In genomic region chr7:137886706-137887105, GRCh38 we compare ENCODE assay signal across 20 cellular contexts. TPM values are rescaled to one million over a fixed set of nuclear protein-coding genes. Genes with fewer than 3 reads are reported as not detected.
DNase-seq lines count a peak whose midpoint lies in the region; ATAC-seq and TF ChIP-seq lines count a peak whose summit lies in the region.
"Had no signal": no experiment of that assay in that cellular context is flagged by ENCODE, and none has a peak within 500 bp of the region (broad histone marks: within the 10 kb centered on the region; RNA-seq: fewer than 3 reads in every experiment).

No MANE protein-coding gene starts in this region.

- H3K9ac ChIP-seq in smooth muscle cell (ENCODE audit: low read depth) = peak overlapping the region; percentile 31

- H2AFZ ChIP-seq in GM23338 = no peak overlapping the region
- H2AFZ ChIP-seq in smooth muscle cell (ENCODE audit: low read depth) = no peak overlapping the region

- 30% methylated on average over 3 of the region's 3 CpGs for WGBS in smooth muscle cell (ENCODE audit: low lambda C conversion rate)

- CTCF ChIA-PET in CD4-positive, alpha-beta T cell (lab: Charles Lee) = no interaction called here

- H3K27me3 ChIP-seq in GM23338 (ENCODE audit: insufficient read depth) (no peaks in the 10 kb centered on the region), smooth muscle cell (ENCODE audit: low read depth) (no peaks in the 10 kb centered on the region)
- H3K27me3 ChIP-seq in CD4-positive, alpha-beta T cell (ENCODE audit: control insufficient read depth, insufficient read depth, low read length) = no peaks in the 10 kb centered on the region
- H3K27me3 ChIP-seq: heart right ventricle, testis had no signal

- H3K27ac ChIP-seq in GM23338 (ENCODE audit: low read depth) (peak overlapping the region; percentile 85; the same call in 1 of the 2 replicates), smooth muscle cell (ENCODE audit: low read depth) (peak overlapping the region; percentile 69)
- no peak overlapping the region for H3K27ac ChIP-seq in CD4-positive, alpha-beta T cell (ENCODE audit: low read depth, low read length)
- H3K27ac ChIP-seq: C4-2B, lower lobe of right lung had no signal

- H4K20me1 ChIP-seq in GM23338 (replicated peaks; ENCODE audit: insufficient read depth) = 0 out of 2 replicates have a peak, but pooled peaks cover 5% of the 10 kb centered on the region
- no peaks in the 10 kb centered on the region for H4K20me1 ChIP-seq in smooth muscle cell (ENCODE audit: low read depth)

- peaks cover 19% of the 10 kb centered on the region for H3K4me1 Mint-ChIP-seq in GM23338
- peaks cover 31% of the 10 kb centered on the region for H3K4me1 Mint-ChIP-seq in activated naive CD8-positive, alpha-beta T cell treated with anti-CD3 and anti-CD28 coated beads, Interleukin-2, amount 50 U/mL, for 24 hours
- no peaks in the 10 kb centered on the region for H3K4me1 Mint-ChIP-seq in CD4-positive, alpha-beta T cell (ENCODE audit: low read depth)

- peak overlapping the region; percentile 90; the same call in 1 of the 2 replicates for H3K27ac Mint-ChIP-seq in GM23338
- H3K27ac Mint-ChIP-seq in activated naive CD8-positive, alpha-beta T cell treated with anti-CD3 and anti-CD28 coated beads, Interleukin-2, amount 50 U/mL, for 24 hours = peak overlapping the region; percentile 39
- H3K27ac Mint-ChIP-seq in CD4-positive, alpha-beta T cell = no peak overlapping the region
- H3K27ac Mint-ChIP-seq: activated CD4-positive, alpha-beta T cell treated with anti-CD3 and anti-CD28 coated beads, Interleukin-2, amount 10 ng/mL, durations not matched to agents 7 days and 5 days had no signal

- peaks cover 4% of the 10 kb centered on the region; the same call in 2 of the 3 replicates for H3K9me3 Mint-ChIP-seq in GM23338
- no peaks in the 10 kb centered on the region for H3K9me3 Mint-ChIP-seq in activated naive CD8-positive, alpha-beta T cell treated with anti-CD3 and anti-CD28 coated beads, Interleukin-2, amount 50 U/mL, for 24 hours
- H3K9me3 Mint-ChIP-seq in CD4-positive, alpha-beta T cell = no peaks in the 10 kb centered on the region
- H3K9me3 Mint-ChIP-seq: activated CD4-positive, alpha-beta T cell treated with anti-CD3 and anti-CD28 coated beads, Interleukin-2, amount 10 ng/mL, durations not matched to agents 7 days and 5 days had no signal

- H3K4me1 ChIP-seq in GM23338 (ENCODE audit: insufficient read depth) (peaks cover 15% of the 10 kb centered on the region), smooth muscle cell (ENCODE audit: low read depth) (peaks cover 14% of the 10 kb centered on the region)
- H3K4me1 ChIP-seq: lower lobe of right lung, testis had no signal

- ATAC-seq in GM23338 (peak; percentile 56), HG02588 (IDR thresholded peaks at IDR 0.05; ENCODE audit: unreplicated experiment) (no peak)
- ATAC-seq in activated naive CD8-positive, alpha-beta T cell treated with anti-CD3 and anti-CD28 coated beads, Interleukin-2, amount 50 U/mL, for 24 hours = no peak
- ATAC-seq in CD4-positive, alpha-beta T cell (ENCODE audit: poor library complexity) = no peak
- ATAC-seq: esophagus mucosa, lower lobe of right lung had no signal

- H3F3A ChIP-seq in GM23338 (replicated peaks; ENCODE audit: low read depth) = no peaks in the 10 kb centered on the region
- H3F3A ChIP-seq in smooth muscle cell (ENCODE audit: low read depth) = peaks cover 4% of the 10 kb centered on the region

- no peaks in the 10 kb centered on the region for H3K9me3 ChIP-seq in smooth muscle cell (replicated peaks; ENCODE audit: low read depth)
- no peaks in the 10 kb centered on the region for H3K9me3 ChIP-seq in CD4-positive, alpha-beta T cell (ENCODE audit: control insufficient read depth, low read length)
- H3K9me3 ChIP-seq: lower lobe of right lung, testis had no signal

- no peak overlapping the region for H3K4me3 Mint-ChIP-seq in GM23338
- no peak overlapping the region for H3K4me3 Mint-ChIP-seq in activated naive CD8-positive, alpha-beta T cell treated with anti-CD3 and anti-CD28 coated beads, Interleukin-2, amount 50 U/mL, for 24 hours
- H3K4me3 Mint-ChIP-seq in CD4-positive, alpha-beta T cell = no peak overlapping the region
- H3K4me3 Mint-ChIP-seq: activated CD4-positive, alpha-beta T cell treated with anti-CD3 and anti-CD28 coated beads, Interleukin-2, amount 10 ng/mL, durations not matched to agents 7 days and 5 days; naive B cell had no signal

- peaks cover 46% of the 10 kb centered on the region for H3K36me3 Mint-ChIP-seq in GM23338 (ENCODE audit: low read depth)
- H3K36me3 Mint-ChIP-seq in activated naive CD8-positive, alpha-beta T cell treated with anti-CD3 and anti-CD28 coated beads, Interleukin-2, amount 50 U/mL, for 24 hours (ENCODE audit: low read depth) = peaks cover 41% of the 10 kb centered on the region
- peaks cover 70% of the 10 kb centered on the region for H3K36me3 Mint-ChIP-seq in CD4-positive, alpha-beta T cell (ENCODE audit: low read depth)

- H3K4me2 ChIP-seq in GM23338 = no peak overlapping the region
- H3K4me2 ChIP-seq in smooth muscle cell = peak overlapping the region; percentile 38

- POLR2A ChIA-PET in CD4-positive, alpha-beta T cell (lab: Charles Lee) = no interaction called here

- H3K36me3 ChIP-seq in GM23338 (ENCODE audit: insufficient read depth) (peaks cover 18% of the 10 kb centered on the region), smooth muscle cell (ENCODE audit: low read depth) (peaks cover 3% of the 10 kb centered on the region)

- intact Hi-C loops in CD4-positive, alpha-beta T cell (cut with DNase I, micrococcal nuclease) = no loop called here

- H3K4me3 ChIP-seq in GM23338 (no peak overlapping the region), fibroblast of villous mesenchyme (ENCODE audit: low read depth, low read length) (no peak overlapping the region), smooth muscle cell (no peak overlapping the region)
- H3K4me3 ChIP-seq: heart right ventricle, lower lobe of right lung, testis had no signal

- DNase-seq in GM23338 (ENCODE audit: low spot score) (no peak), fibroblast of villous mesenchyme (ENCODE audit: low read depth) (peak; percentile 87), smooth muscle cell (lab: John Stamatoyannopoulos, UW; ENCODE audit: unreplicated experiment) (no peak), NCI-H1417 treated with DMSO at 0.1 percent for 48 hours (lab: John Stamatoyannopoulos, UW) (no peak), HUDEP-2 (lab: John Stamatoyannopoulos, UW; ENCODE audit: unreplicated experiment in 76 of 76) (no peak)
- DNase-seq in activated naive CD8-positive, alpha-beta T cell treated with anti-CD3 and anti-CD28 coated beads, Interleukin-2, amount 50 U/mL, for 24 hours = no peak
- DNase-seq in CD4-positive, alpha-beta T cell = no peak
- DNase-seq: activated CD4-positive, alpha-beta T cell treated with anti-CD3 and anti-CD28 coated beads, Interleukin-2, amount 10 ng/mL, durations not matched to agents 7 days and 5 days; activated CD8-positive, alpha-beta memory T cell treated with anti-CD3 and anti-CD28 coated beads, Interleukin-2, amount 50 U/mL, for 48 hours; activated naive CD4-positive, alpha-beta T cell; heart right ventricle; lower lobe of right lung; naive B cell; NCI-H2081 treated with DMSO at 0.1 percent for 48 hours; NCI-H510A; stimulated activated CD4-positive, alpha-beta T cell treated with anti-CD3 and anti-CD28 coated beads, Interleukin-4, amount 100 ng/mL, for 4 hours; testis had no signal

- TF ChIP-seq CTCF in GM23338 (conservative IDR thresholded peaks at IDR 0.05; ENCODE audit: low read depth in 2 of 2) (no peak), fibroblast of villous mesenchyme (IDR thresholded peaks at IDR 0.05; ENCODE audit: insufficient read depth, low read depth, low read length) (no peak), smooth muscle cell (IDR thresholded peaks at IDR 0.05; ENCODE audit: borderline replicate concordance, insufficient read depth, poor library complexity, severe bottlenecking) (no peak)
- no peak for TF ChIP-seq CTCF in CD4-positive, alpha-beta T cell (IDR thresholded peaks at IDR 0.05)

- H3K9me2 ChIP-seq in GM23338 (ENCODE audit: insufficient read depth) = no peaks in the 10 kb centered on the region

- no peaks in the 10 kb centered on the region; the same call in 1 of the 2 replicates for H3K79me2 ChIP-seq in GM23338 (replicated peaks; ENCODE audit: insufficient read depth)
- H3K79me2 ChIP-seq in smooth muscle cell (ENCODE audit: low read depth) = no peaks in the 10 kb centered on the region

- peaks cover 7% of the 10 kb centered on the region for H3K27me3 Mint-ChIP-seq in GM23338 (ENCODE audit: insufficient read depth, low read depth, poor library complexity)
- H3K27me3 Mint-ChIP-seq in activated naive CD8-positive, alpha-beta T cell treated with anti-CD3 and anti-CD28 coated beads, Interleukin-2, amount 50 U/mL, for 24 hours = no peaks in the 10 kb centered on the region
- no peaks in the 10 kb centered on the region for H3K27me3 Mint-ChIP-seq in CD4-positive, alpha-beta T cell
- H3K27me3 Mint-ChIP-seq: activated CD4-positive, alpha-beta T cell treated with anti-CD3 and anti-CD28 coated beads, Interleukin-2, amount 10 ng/mL, durations not matched to agents 7 days and 5 days; naive B cell had no signal

TF ChIP-seq in GM23338, 12 proteins besides CTCF, POLR2A, EP300 and RAD21:
- TF ChIP-seq EZH2phosphoT487 (IDR thresholded peaks at IDR 0.05; ENCODE audit: unreplicated experiment) = no peak
- TF ChIP-seq NANOG (IDR thresholded peaks at IDR 0.05; ENCODE audit: borderline replicate concordance) = no peak
- TF ChIP-seq JUNB (IDR thresholded peaks at IDR 0.05; ENCODE audit: unreplicated experiment) = no peak
- no peak for TF ChIP-seq ZNF331 (CRISPR knock-in tag; IDR thresholded peaks at IDR 0.05; ENCODE audit: low read depth)
- no peak for TF ChIP-seq ZNF114 (CRISPR knock-in tag; IDR thresholded peaks at IDR 0.05)

RNA-seq across cellular contexts. Expression of gene DGKI, which starts 39.9 kb away (rescaled TPM):
- 0.39 and 1.0 TPM in 2 replicates for total RNA-seq in GM23338 (2014; rRNA removed; shearing (Covaris generic))
- polyA plus RNA-seq in GM23338 (2016; fragmentation: Nextera tagmentation; extraction: Ambion mirVana) (0.16 and 0.40 TPM in 2 replicates), smooth muscle cell (1.6 and 2.5 TPM in 2 replicates)
- total RNA-seq in fibroblast of villous mesenchyme (3.5 and 11.3 TPM in 2 replicates), smooth muscle cell (3.5 and 6.2 TPM in 2 replicates)
- not detected for total RNA-seq in CD4-positive, alpha-beta T cell
